In genomic region chr12:57695770-57696432, GRCh38 we compare ENCODE assay signal across 30 cellular contexts. TPM values are rescaled to one million over a fixed set of nuclear protein-coding genes. Genes with fewer than 3 reads are reported as not detected.
DNase-seq lines count a peak whose midpoint lies in the region; ATAC-seq and TF ChIP-seq lines count a peak whose summit lies in the region.
"Had no signal": no experiment of that assay in that cellular context is flagged by ENCODE, and none has a peak within 500 bp of the region (broad histone marks: within the 10 kb centered on the region; RNA-seq: fewer than 3 reads in every experiment).

No MANE protein-coding gene starts in this region.

- H3K27me3 ChIP-seq in CD4-positive, alpha-beta memory T cell (ENCODE audit: insufficient read depth, low read length) = no peaks in the 10 kb centered on the region
- no peaks in the 10 kb centered on the region for H3K27me3 ChIP-seq in thyroid gland
- H3K27me3 ChIP-seq: stomach had no signal

- peaks cover 26% of the 10 kb centered on the region for H3K4me1 ChIP-seq in CD4-positive, alpha-beta memory T cell (ENCODE audit: insufficient read depth, low read length)
- H3K4me1 ChIP-seq in thyroid gland = peaks cover 7% of the 10 kb centered on the region in 2 donors

- no peaks in the 10 kb centered on the region for H3K9me3 Mint-ChIP-seq in activated CD4-positive, alpha-beta T cell treated with anti-CD3 and anti-CD28 coated beads, Interleukin-2, amount 10 ng/mL, durations not matched to agents 7 days and 5 days
- H3K9me3 Mint-ChIP-seq in CD4-positive, alpha-beta memory T cell = no peaks in the 10 kb centered on the region
- no peaks in the 10 kb centered on the region for H3K9me3 Mint-ChIP-seq in activated T-helper 1 cell treated with anti-CD3 and anti-CD28 coated beads, Interleukin-12 subunit alpha, Interleukin-12 subunit beta, Interleukin-2, Interleukin-4 antibody, amounts not matched to agents 30 ng/mL and 10 ng/mL and 1 ng/mL, durations not matched to agents 14 hours and 24 hours and 36 hours
- no peaks in the 10 kb centered on the region for H3K9me3 Mint-ChIP-seq in natural killer cell treated with Interleukin-12 subunit alpha and Interleukin-12 subunit beta and Interleukin-15 and Interleukin-18, amount 100 ng/mL, for 72 hours
- H3K9me3 Mint-ChIP-seq: activated T-helper 17 cell treated with anti-CD3 and anti-CD28 coated beads, Interleukin-2, amount 50 U/mL, for 72 hours; effector memory CD8-positive, alpha-beta T cell had no signal

- ATAC-seq in natural killer cell treated with Interleukin-12 subunit alpha and Interleukin-12 subunit beta and Interleukin-15 and Interleukin-18, amount 100 ng/mL, for 72 hours = no peak
- ATAC-seq: A549; activated T-helper 17 cell treated with anti-CD3 and anti-CD28 coated beads, Interleukin-2, amount 50 U/mL, for 72 hours; effector memory CD8-positive, alpha-beta T cell; left colon; mucosa of descending colon; right cardiac atrium had no signal

- DNase-seq in activated CD4-positive, alpha-beta T cell treated with anti-CD3 and anti-CD28 coated beads, Interleukin-2, amount 10 ng/mL, durations not matched to agents 7 days and 5 days = no peak
- no peak for DNase-seq in activated CD4-positive, alpha-beta T cell treated with anti-CD3 and anti-CD28 coated beads, Interleukin-2, amount 50 U/mL, for 48 hours
- DNase-seq in CD4-positive, alpha-beta memory T cell = no peak
- no peak for DNase-seq in activated T-helper 1 cell treated with anti-CD3 and anti-CD28 coated beads, Interleukin-12 subunit alpha, Interleukin-12 subunit beta, Interleukin-2, Interleukin-4 antibody, amounts not matched to agents 30 ng/mL and 10 ng/mL and 1 ng/mL, durations not matched to agents 14 hours and 24 hours and 36 hours (ENCODE audit: low spot score)
- no peak for DNase-seq in natural killer cell treated with Interleukin-12 subunit alpha and Interleukin-12 subunit beta and Interleukin-15 and Interleukin-18, amount 100 ng/mL, for 72 hours (ENCODE audit: low spot score)
- DNase-seq in thyroid gland = no peak
- DNase-seq in MV-4-11 (lab: John Stamatoyannopoulos, UW) = no peak
- DNase-seq in LoVo (ENCODE audit: low spot score) = no peak
- DNase-seq: activated CD4-positive, alpha-beta T cell treated with anti-CD3 and anti-CD28 coated beads for 4 hours; activated CD8-positive, alpha-beta memory T cell treated with anti-CD3 and anti-CD28 coated beads, Interleukin-2, amount 50 U/mL, for 4 hours; AML-193; central memory CD4-positive, alpha-beta T cell; DMS53; effector memory CD8-positive, alpha-beta T cell; erythroblast; H7; KG1; left colon; mucosa of descending colon; NCI-H1417; NCI-H2081; NCI-H526; NK-92 treated with Interleukin-12 subunit alpha and Interleukin-12 subunit beta, amount 100 ng/mL, for 24 hours; right cardiac atrium; stimulated activated CD8-positive, alpha-beta memory T cell treated with anti-CD3 and anti-CD28 coated beads, Interleukin-4, amount 100 ng/mL, for 48 hours; stomach had no signal

- peaks cover 42% of the 10 kb centered on the region for H3K36me3 Mint-ChIP-seq in activated CD4-positive, alpha-beta T cell treated with anti-CD3 and anti-CD28 coated beads, Interleukin-2, amount 10 ng/mL, durations not matched to agents 7 days and 5 days (ENCODE audit: low read depth)
- peaks cover 44 to 45% of the 10 kb centered on the region in 2 donors for H3K36me3 Mint-ChIP-seq in CD4-positive, alpha-beta memory T cell
- peaks cover 32% of the 10 kb centered on the region for H3K36me3 Mint-ChIP-seq in activated T-helper 1 cell treated with anti-CD3 and anti-CD28 coated beads, Interleukin-12 subunit alpha, Interleukin-12 subunit beta, Interleukin-2, Interleukin-4 antibody, amounts not matched to agents 30 ng/mL and 10 ng/mL and 1 ng/mL, durations not matched to agents 14 hours and 24 hours and 36 hours (ENCODE audit: low read depth)
- H3K36me3 Mint-ChIP-seq in natural killer cell treated with Interleukin-12 subunit alpha and Interleukin-12 subunit beta and Interleukin-15 and Interleukin-18, amount 100 ng/mL, for 72 hours = peaks cover 23% of the 10 kb centered on the region

- 92 to 93% methylated on average over 11 of the region's 11 CpGs for WGBS in thyroid gland, 2 donors

- intact Hi-C loops in CD4-positive, alpha-beta memory T cell (cut with micrococcal nuclease) = loop anchor here (10.0 kb wide), 1 partner anchor 241 kb away; the partner anchor contains the start of genes GLI1 and INHBE
- intact Hi-C loops in activated T-helper 1 cell treated with anti-CD3 and anti-CD28 coated beads, Interleukin-12 subunit alpha, Interleukin-12 subunit beta, Interleukin-2, Interleukin-4 antibody, amounts not matched to agents 30 ng/mL and 10 ng/mL and 1 ng/mL, durations not matched to agents 14 hours and 24 hours and 36 hours (cut with micrococcal nuclease) = no loop called here
- intact Hi-C loops in thyroid gland (cut with DNase I) = loop anchor here (10.0 kb wide), 1 partner anchor 111 kb away; no protein-coding TSS in a partner anchor

- H3K9me3 ChIP-seq in CD4-positive, alpha-beta memory T cell (ENCODE audit: control insufficient read depth in 1 of 2, low read length in 2 of 2) = no peaks in the 10 kb centered on the region
- H3K9me3 ChIP-seq in thyroid gland = no peaks in the 10 kb centered on the region
- H3K9me3 ChIP-seq: mucosa of descending colon, neutrophil, stomach had no signal

- peak overlapping the region; percentile 16 for H3K4me3 Mint-ChIP-seq in activated CD4-positive, alpha-beta T cell treated with anti-CD3 and anti-CD28 coated beads, Interleukin-2, amount 10 ng/mL, durations not matched to agents 7 days and 5 days
- H3K4me3 Mint-ChIP-seq in CD4-positive, alpha-beta memory T cell = peak overlapping the region in 7 of 8 donors; percentile 17 to 71 (median 51)
- peak overlapping the region; percentile 63 for H3K4me3 Mint-ChIP-seq in activated T-helper 1 cell treated with anti-CD3 and anti-CD28 coated beads, Interleukin-12 subunit alpha, Interleukin-12 subunit beta, Interleukin-2, Interleukin-4 antibody, amounts not matched to agents 30 ng/mL and 10 ng/mL and 1 ng/mL, durations not matched to agents 14 hours and 24 hours and 36 hours
- H3K4me3 Mint-ChIP-seq in natural killer cell treated with Interleukin-12 subunit alpha and Interleukin-12 subunit beta and Interleukin-15 and Interleukin-18, amount 100 ng/mL, for 72 hours = peak overlapping the region; percentile 28
- H3K4me3 Mint-ChIP-seq: activated T-helper 17 cell treated with anti-CD3 and anti-CD28 coated beads, Interleukin-2, amount 50 U/mL, for 72 hours; effector memory CD8-positive, alpha-beta T cell had no signal

- TF ChIP-seq CTCF in thyroid gland (IDR thresholded peaks at IDR 0.05) = no peak

- peaks cover 33% of the 10 kb centered on the region for H3K36me3 ChIP-seq in CD4-positive, alpha-beta memory T cell (ENCODE audit: insufficient read depth, low read length)
- H3K36me3 ChIP-seq in thyroid gland = peaks cover 13 to 20% of the 10 kb centered on the region in 2 donors

- POLR2A ChIA-PET in activated CD4-positive, alpha-beta T cell treated with anti-CD3 and anti-CD28 coated beads, Interleukin-2, amount 10 ng/mL, durations not matched to agents 7 days and 5 days (lab: Charles Lee) = no interaction called here
- POLR2A ChIA-PET in CD4-positive, alpha-beta memory T cell (lab: Charles Lee; ENCODE audit: partially characterized antibody) = no interaction called here

- TF ChIP-seq POLR2A in thyroid gland (IDR thresholded peaks at IDR 0.05) = no peak

- no peak overlapping the region for H3K27ac ChIP-seq in CD4-positive, alpha-beta memory T cell (ENCODE audit: low read depth, low read length)
- no peak overlapping the region for H3K27ac ChIP-seq in thyroid gland
- H3K27ac ChIP-seq: A549, SK-N-MC, stomach had no signal

- H3K4me1 Mint-ChIP-seq in activated CD4-positive, alpha-beta T cell treated with anti-CD3 and anti-CD28 coated beads, Interleukin-2, amount 10 ng/mL, durations not matched to agents 7 days and 5 days = peaks cover 5% of the 10 kb centered on the region
- peaks cover 0 to 33% (median 15%) of the 10 kb centered on the region in 4 donors for H3K4me1 Mint-ChIP-seq in CD4-positive, alpha-beta memory T cell
- H3K4me1 Mint-ChIP-seq in activated T-helper 1 cell treated with anti-CD3 and anti-CD28 coated beads, Interleukin-12 subunit alpha, Interleukin-12 subunit beta, Interleukin-2, Interleukin-4 antibody, amounts not matched to agents 30 ng/mL and 10 ng/mL and 1 ng/mL, durations not matched to agents 14 hours and 24 hours and 36 hours (ENCODE audit: low read depth) = no peaks in the 10 kb centered on the region
- peaks cover 18 to 22% of the 10 kb centered on the region in 2 donors for H3K4me1 Mint-ChIP-seq in natural killer cell treated with Interleukin-12 subunit alpha and Interleukin-12 subunit beta and Interleukin-15 and Interleukin-18, amount 100 ng/mL, for 72 hours (ENCODE audit: low read depth in 2 of 2)

- CTCF ChIA-PET in activated CD4-positive, alpha-beta T cell treated with anti-CD3 and anti-CD28 coated beads, Interleukin-2, amount 10 ng/mL, durations not matched to agents 7 days and 5 days (lab: Charles Lee) = no interaction called here
- CTCF ChIA-PET in CD4-positive, alpha-beta memory T cell (lab: Charles Lee; ENCODE audit: partially characterized antibody) = no interaction called here

- H3K27me3 Mint-ChIP-seq in activated CD4-positive, alpha-beta T cell treated with anti-CD3 and anti-CD28 coated beads, Interleukin-2, amount 10 ng/mL, durations not matched to agents 7 days and 5 days = peaks cover 6% of the 10 kb centered on the region
- H3K27me3 Mint-ChIP-seq in CD4-positive, alpha-beta memory T cell = peaks cover 0 to 2% of the 10 kb centered on the region in 2 donors
- peaks cover 9% of the 10 kb centered on the region for H3K27me3 Mint-ChIP-seq in activated T-helper 1 cell treated with anti-CD3 and anti-CD28 coated beads, Interleukin-12 subunit alpha, Interleukin-12 subunit beta, Interleukin-2, Interleukin-4 antibody, amounts not matched to agents 30 ng/mL and 10 ng/mL and 1 ng/mL, durations not matched to agents 14 hours and 24 hours and 36 hours (ENCODE audit: insufficient read depth)
- peaks cover 0 to 3% of the 10 kb centered on the region in 2 donors for H3K27me3 Mint-ChIP-seq in natural killer cell treated with Interleukin-12 subunit alpha and Interleukin-12 subunit beta and Interleukin-15 and Interleukin-18, amount 100 ng/mL, for 72 hours
- H3K27me3 Mint-ChIP-seq: activated T-helper 17 cell treated with anti-CD3 and anti-CD28 coated beads, Interleukin-2, amount 50 U/mL, for 72 hours had no signal

- no peak overlapping the region for H3K4me3 ChIP-seq in CD4-positive, alpha-beta memory T cell (ENCODE audit: low read length in 2 of 2)
- no peak overlapping the region for H3K4me3 ChIP-seq in thyroid gland (replicated peaks in 1 of 3)
- H3K4me3 ChIP-seq: A549, mucosa of descending colon had no signal

- no peak overlapping the region for H3K27ac Mint-ChIP-seq in activated CD4-positive, alpha-beta T cell treated with anti-CD3 and anti-CD28 coated beads, Interleukin-2, amount 10 ng/mL, durations not matched to agents 7 days and 5 days
- H3K27ac Mint-ChIP-seq in CD4-positive, alpha-beta memory T cell = peak overlapping the region in 3 of 7 donors; percentile 60 to 80 (median 67)
- no peak overlapping the region for H3K27ac Mint-ChIP-seq in activated T-helper 1 cell treated with anti-CD3 and anti-CD28 coated beads, Interleukin-12 subunit alpha, Interleukin-12 subunit beta, Interleukin-2, Interleukin-4 antibody, amounts not matched to agents 30 ng/mL and 10 ng/mL and 1 ng/mL, durations not matched to agents 14 hours and 24 hours and 36 hours
- H3K27ac Mint-ChIP-seq in natural killer cell treated with Interleukin-12 subunit alpha and Interleukin-12 subunit beta and Interleukin-15 and Interleukin-18, amount 100 ng/mL, for 72 hours = no peak overlapping the region
- H3K27ac Mint-ChIP-seq: activated T-helper 17 cell treated with anti-CD3 and anti-CD28 coated beads, Interleukin-2, amount 50 U/mL, for 72 hours; effector memory CD8-positive, alpha-beta T cell had no signal

RNA-seq across cellular contexts. Expression of gene OS9, which starts 2.0 kb away (rescaled TPM):
- total RNA-seq in activated CD4-positive, alpha-beta T cell treated with anti-CD3 and anti-CD28 coated beads, Interleukin-2, amount 10 ng/mL, durations not matched to agents 7 days and 5 days = 100 to 1,000 TPM; 138 to 142 TPM
- 100 to 1,000 TPM; 189 to 195 TPM for total RNA-seq in CD4-positive, alpha-beta memory T cell
- polyA plus RNA-seq in CD4-positive, alpha-beta memory T cell = 10 to 100 TPM; 56.6 to 73.0 TPM
- total RNA-seq in activated T-helper 1 cell treated with anti-CD3 and anti-CD28 coated beads, Interleukin-12 subunit alpha, Interleukin-12 subunit beta, Interleukin-2, Interleukin-4 antibody, amounts not matched to agents 30 ng/mL and 10 ng/mL and 1 ng/mL, durations not matched to agents 14 hours and 24 hours and 36 hours = 99.6 and 100.0 TPM in 2 replicates
- 100 to 1,000 TPM; 203 to 209 TPM for total RNA-seq in natural killer cell treated with Interleukin-12 subunit alpha and Interleukin-12 subunit beta and Interleukin-15 and Interleukin-18, amount 100 ng/mL, for 72 hours
- total RNA-seq in thyroid gland = 100 to 1,000 TPM; 262 to 393 (median 286) TPM

RNA-seq across cellular contexts. Expression of gene AGAP2, which starts 42.6 kb away (rescaled TPM):
- total RNA-seq in activated CD4-positive, alpha-beta T cell treated with anti-CD3 and anti-CD28 coated beads, Interleukin-2, amount 10 ng/mL, durations not matched to agents 7 days and 5 days = 10 to 100 TPM; 72.6 to 73.3 TPM
- total RNA-seq in CD4-positive, alpha-beta memory T cell = 10 to 100 TPM; 63.2 to 66.7 TPM
- 1 to 10 TPM; 3.2 to 8.6 TPM for polyA plus RNA-seq in CD4-positive, alpha-beta memory T cell
- total RNA-seq in activated T-helper 1 cell treated with anti-CD3 and anti-CD28 coated beads, Interleukin-12 subunit alpha, Interleukin-12 subunit beta, Interleukin-2, Interleukin-4 antibody, amounts not matched to agents 30 ng/mL and 10 ng/mL and 1 ng/mL, durations not matched to agents 14 hours and 24 hours and 36 hours = 31.5 and 33.4 TPM in 2 replicates
- 10 to 100 TPM; 47.5 to 54.1 TPM for total RNA-seq in natural killer cell treated with Interleukin-12 subunit alpha and Interleukin-12 subunit beta and Interleukin-15 and Interleukin-18, amount 100 ng/mL, for 72 hours
- total RNA-seq in thyroid gland = 1 to 10 TPM in 1 of 4 donors, under 1 TPM in 3; 0.45 to 1.3 (median 0.80) TPM

RNA-seq across cellular contexts. Expression of gene TSPAN31, which starts 48.9 kb away (rescaled TPM):
- total RNA-seq in activated CD4-positive, alpha-beta T cell treated with anti-CD3 and anti-CD28 coated beads, Interleukin-2, amount 10 ng/mL, durations not matched to agents 7 days and 5 days = 10 to 100 TPM; 18.6 to 22.3 TPM
- total RNA-seq in CD4-positive, alpha-beta memory T cell = 10 to 100 TPM; 27.5 to 30.6 TPM
- 10 to 100 TPM; 37.5 to 76.2 TPM for polyA plus RNA-seq in CD4-positive, alpha-beta memory T cell
- 24.0 and 24.5 TPM in 2 replicates for total RNA-seq in activated T-helper 1 cell treated with anti-CD3 and anti-CD28 coated beads, Interleukin-12 subunit alpha, Interleukin-12 subunit beta, Interleukin-2, Interleukin-4 antibody, amounts not matched to agents 30 ng/mL and 10 ng/mL and 1 ng/mL, durations not matched to agents 14 hours and 24 hours and 36 hours
- 10 to 100 TPM; 14.4 to 34.9 TPM for total RNA-seq in natural killer cell treated with Interleukin-12 subunit alpha and Interleukin-12 subunit beta and Interleukin-15 and Interleukin-18, amount 100 ng/mL, for 72 hours
- 100 to 1,000 TPM; 110 to 166 (median 137) TPM for total RNA-seq in thyroid gland

RNA-seq across cellular contexts. Expression of gene CDK4, which starts 56.2 kb away (rescaled TPM):
- 100 to 1,000 TPM in 1 of 2 experiments, 10 to 100 TPM in 1; 84.4 to 104 TPM for total RNA-seq in activated CD4-positive, alpha-beta T cell treated with anti-CD3 and anti-CD28 coated beads, Interleukin-2, amount 10 ng/mL, durations not matched to agents 7 days and 5 days
- 10 to 100 TPM; 44.4 to 48.3 TPM for total RNA-seq in CD4-positive, alpha-beta memory T cell
- 10 to 100 TPM; 85.0 to 99.7 TPM for polyA plus RNA-seq in CD4-positive, alpha-beta memory T cell
- 218 and 227 TPM in 2 replicates for total RNA-seq in activated T-helper 1 cell treated with anti-CD3 and anti-CD28 coated beads, Interleukin-12 subunit alpha, Interleukin-12 subunit beta, Interleukin-2, Interleukin-4 antibody, amounts not matched to agents 30 ng/mL and 10 ng/mL and 1 ng/mL, durations not matched to agents 14 hours and 24 hours and 36 hours
- total RNA-seq in natural killer cell treated with Interleukin-12 subunit alpha and Interleukin-12 subunit beta and Interleukin-15 and Interleukin-18, amount 100 ng/mL, for 72 hours = 100 to 1,000 TPM; 111 to 278 TPM
- 100 to 1,000 TPM in 3 of 4 donors, 10 to 100 TPM in 1; 95.2 to 137 (median 113) TPM for total RNA-seq in thyroid gland

RNA-seq across cellular contexts. Expression of gene MARCHF9, which starts 59.0 kb away (rescaled TPM):
- 10 to 100 TPM; 23.7 to 27.2 TPM for total RNA-seq in activated CD4-positive, alpha-beta T cell treated with anti-CD3 and anti-CD28 coated beads, Interleukin-2, amount 10 ng/mL, durations not matched to agents 7 days and 5 days
- total RNA-seq in CD4-positive, alpha-beta memory T cell = 10 to 100 TPM; 58.0 to 62.8 TPM
- polyA plus RNA-seq in CD4-positive, alpha-beta memory T cell = 1 to 10 TPM; 3.7 to 8.9 TPM
- 21.2 and 21.8 TPM in 2 replicates for total RNA-seq in activated T-helper 1 cell treated with anti-CD3 and anti-CD28 coated beads, Interleukin-12 subunit alpha, Interleukin-12 subunit beta, Interleukin-2, Interleukin-4 antibody, amounts not matched to agents 30 ng/mL and 10 ng/mL and 1 ng/mL, durations not matched to agents 14 hours and 24 hours and 36 hours
- total RNA-seq in natural killer cell treated with Interleukin-12 subunit alpha and Interleukin-12 subunit beta and Interleukin-15 and Interleukin-18, amount 100 ng/mL, for 72 hours = 10 to 100 TPM; 15.8 to 17.0 TPM
- total RNA-seq in thyroid gland = 10 to 100 TPM; 17.5 to 25.1 (median 21.4) TPM

Comparison
In these comparisons a context has a peak if more than half of its experiments do, and no peak if none do; other contexts are left out.
1. RNA of gene AGAP2, which starts 42.6 kb away (total RNA-seq): 72.6 to 73.3 TPM in activated CD4-positive, alpha-beta T cell treated with anti-CD3 and anti-CD28 coated beads, Interleukin-2, amount 10 ng/mL, durations not matched to agents 7 days and 5 days, 63.2 to 66.7 TPM in CD4-positive, alpha-beta memory T cell, 47.5 to 54.1 TPM in natural killer cell treated with Interleukin-12 subunit alpha and Interleukin-12 subunit beta and Interleukin-15 and Interleukin-18, amount 100 ng/mL, for 72 hours and 31.5 to 33.4 TPM in activated T-helper 1 cell treated with anti-CD3 and anti-CD28 coated beads, Interleukin-12 subunit alpha, Interleukin-12 subunit beta, Interleukin-2, Interleukin-4 antibody, amounts not matched to agents 30 ng/mL and 10 ng/mL and 1 ng/mL, durations not matched to agents 14 hours and 24 hours and 36 hours; 0.45 to 1.3 TPM in thyroid gland; every median in the first group is over 10 times any median in the second.
2. Peak in every context shown above with its lines, with median percentiles within 50 percentile points of each other: H3K4me3 Mint-ChIP-seq.